Comparison of ENCODE assay signal across 8 cellular contexts in the genomic region with DNA sequence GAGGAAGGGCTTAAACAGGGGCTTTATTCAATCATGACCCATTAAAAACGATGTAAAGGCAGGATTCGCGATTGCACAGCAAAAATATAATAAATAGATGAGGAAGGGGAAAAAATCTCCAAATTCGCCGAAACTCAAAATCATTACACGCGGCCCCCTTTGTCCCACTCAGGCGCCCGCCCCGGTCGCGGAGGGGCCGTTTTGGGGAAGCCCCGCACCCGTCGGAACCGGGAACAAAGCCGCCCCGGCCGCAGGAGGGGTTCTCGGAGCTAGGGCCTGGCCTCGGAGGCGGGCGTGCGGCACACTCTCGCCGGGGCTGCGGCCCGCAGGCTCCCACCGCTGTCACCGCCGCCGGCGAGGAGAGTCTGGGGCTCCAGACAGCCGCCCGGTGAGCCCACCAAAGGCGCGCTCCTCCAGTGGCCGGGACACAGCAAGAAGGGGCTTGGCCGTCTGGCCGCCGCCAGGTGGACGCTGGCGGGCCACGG. TPM values are rescaled to one million over a fixed set of nuclear protein-coding genes. Genes with fewer than 3 reads are reported as not detected.
DNase-seq lines count a peak whose midpoint lies in the region; ATAC-seq and TF ChIP-seq lines count a peak whose summit lies in the region.

No MANE protein-coding gene starts in this region.

- H3K9me3 Mint-ChIP-seq in activated T-helper 2 cell treated with anti-CD3 and anti-CD28 coated beads, Interferon-gamma antibody, Interleukin-2, Interleukin-4, amounts not matched to agents 10 μg/mL and 5 μg/mL and 100 μg/mL, durations not matched to agents 14 hours and 24 hours and 36 hours: no peaks in the 10 kb centered on the region

- no peak for TF ChIP-seq CTCF in DND-41 (IDR thresholded peaks at IDR 0.05; ENCODE audit: borderline replicate concordance, extremely low read depth, low read length, poor library complexity, severe bottlenecking)
- TF ChIP-seq CTCF in MM.1S (IDR thresholded peaks at IDR 0.05; ENCODE audit: low read length): no peak
- peak in 1 of 4 experiments; percentile 17 for TF ChIP-seq CTCF in gastroesophageal sphincter (IDR thresholded peaks at IDR 0.05)

- H4K20me1 ChIP-seq in DND-41 (ENCODE audit: insufficient read depth, low read length) (peaks cover 13% of the 10 kb centered on the region; the same call in 1 of the 2 replicates), MM.1S (ENCODE audit: insufficient read depth, low read length) (no peaks in the 10 kb centered on the region)

- no peak for TF ChIP-seq EP300 in gastroesophageal sphincter (IDR thresholded peaks at IDR 0.05)

- H3K36me3 Mint-ChIP-seq in activated T-helper 2 cell treated with anti-CD3 and anti-CD28 coated beads, Interferon-gamma antibody, Interleukin-2, Interleukin-4, amounts not matched to agents 10 μg/mL and 5 μg/mL and 100 μg/mL, durations not matched to agents 14 hours and 24 hours and 36 hours (ENCODE audit: low read depth): peaks cover 14% of the 10 kb centered on the region

- peaks cover 33% of the 10 kb centered on the region for H3K4me1 Mint-ChIP-seq in activated T-helper 2 cell treated with anti-CD3 and anti-CD28 coated beads, Interferon-gamma antibody, Interleukin-2, Interleukin-4, amounts not matched to agents 10 μg/mL and 5 μg/mL and 100 μg/mL, durations not matched to agents 14 hours and 24 hours and 36 hours (ENCODE audit: low read depth)

- H3K4me3 ChIP-seq in DND-41 (ENCODE audit: low read depth in 1 of 2, low read length in 2 of 2) (peak overlapping the region; percentile 83 to 92), MM.1S (ENCODE audit: low read length) (peak overlapping the region; percentile 89), gastroesophageal sphincter (peak overlapping the region; percentile 51 to 95)

- no peak for TF ChIP-seq POLR2A in gastroesophageal sphincter (IDR thresholded peaks at IDR 0.05)

- H3K79me2 ChIP-seq in DND-41 (ENCODE audit: insufficient read depth, low read length) (peaks cover 53% of the 10 kb centered on the region), MM.1S (ENCODE audit: low read length) (peaks cover 51% of the 10 kb centered on the region)

- peak overlapping the region; percentile 98 for H3K4me3 Mint-ChIP-seq in activated T-helper 2 cell treated with anti-CD3 and anti-CD28 coated beads, Interferon-gamma antibody, Interleukin-2, Interleukin-4, amounts not matched to agents 10 μg/mL and 5 μg/mL and 100 μg/mL, durations not matched to agents 14 hours and 24 hours and 36 hours (ENCODE audit: low read depth)

- no peaks in the 10 kb centered on the region for H3K9me2 ChIP-seq in MM.1S (replicated peaks; ENCODE audit: insufficient read depth, low read length)

- peak overlapping the region; percentile 99 for H3K27ac Mint-ChIP-seq in activated T-helper 2 cell treated with anti-CD3 and anti-CD28 coated beads, Interferon-gamma antibody, Interleukin-2, Interleukin-4, amounts not matched to agents 10 μg/mL and 5 μg/mL and 100 μg/mL, durations not matched to agents 14 hours and 24 hours and 36 hours

- H3K27me3 Mint-ChIP-seq in activated T-helper 2 cell treated with anti-CD3 and anti-CD28 coated beads, Interferon-gamma antibody, Interleukin-2, Interleukin-4, amounts not matched to agents 10 μg/mL and 5 μg/mL and 100 μg/mL, durations not matched to agents 14 hours and 24 hours and 36 hours (ENCODE audit: low read depth): peaks cover 11% of the 10 kb centered on the region

- 0% methylated on average over 5 to 18 of the region's 45 CpGs for WGBS in gastroesophageal sphincter (ENCODE audit: low coverage in 1 of 2), 2 donors

- peak overlapping the region; percentile 77 for H3K27ac ChIP-seq in DND-41 (ENCODE audit: low read length)
- H3K27ac ChIP-seq in MM.1S (ENCODE audit: low read length): peak overlapping the region; percentile 56; the same call in 1 of the 2 replicates
- H3K27ac ChIP-seq in gastroesophageal sphincter: peak overlapping the region; percentile 61 to 95 (median 93)

- peaks cover 32% of the 10 kb centered on the region for H3K4me1 ChIP-seq in DND-41 (ENCODE audit: insufficient read depth, low read length)
- H3K4me1 ChIP-seq in MM.1S (ENCODE audit: low read length): peaks cover 18% of the 10 kb centered on the region; the same call in 1 of the 2 replicates
- H3K4me1 ChIP-seq in gastroesophageal sphincter: peaks cover 0 to 18% (median 3%) of the 10 kb centered on the region in 3 donors

- H2AFZ ChIP-seq in DND-41 (ENCODE audit: low read depth, low read length): peak overlapping the region; percentile 81
- peak overlapping the region; percentile 82 for H2AFZ ChIP-seq in MM.1S (ENCODE audit: low read length)

- H3K4me2 ChIP-seq in DND-41 (ENCODE audit: insufficient read depth, low read length) (peak overlapping the region; percentile 77), MM.1S (ENCODE audit: low read depth, low read length) (peak overlapping the region; percentile 74)

- intact Hi-C loops in activated T-helper 2 cell treated with anti-CD3 and anti-CD28 coated beads, Interferon-gamma antibody, Interleukin-2, Interleukin-4, amounts not matched to agents 10 μg/mL and 5 μg/mL and 100 μg/mL, durations not matched to agents 14 hours and 24 hours and 36 hours (cut with micrococcal nuclease): loop anchor here (1.0 to 5.0 kb wide), 2 partner anchors 8 to 1782 kb away; partner anchors contain the start of gene N4BP1

- H3K36me3 ChIP-seq in DND-41 (ENCODE audit: insufficient read depth, low read length) (no peaks in the 10 kb centered on the region; the same call in 1 of the 2 replicates), MM.1S (replicated peaks; ENCODE audit: insufficient read depth, low read length) (no peaks in the 10 kb centered on the region), gastroesophageal sphincter (no peaks in the 10 kb centered on the region)

- peaks cover 7% of the 10 kb centered on the region for H3K27me3 ChIP-seq in DND-41 (ENCODE audit: insufficient read depth, low read length, poor library complexity)
- no peaks in the 10 kb centered on the region for H3K27me3 ChIP-seq in MM.1S (replicated peaks; ENCODE audit: insufficient read depth, low read length)
- no peaks in the 10 kb centered on the region for H3K27me3 ChIP-seq in gastroesophageal sphincter

- ATAC-seq in DND-41 (ENCODE audit: insufficient read depth, low read depth) (peak; percentile 50), GM21737 (IDR thresholded peaks at IDR 0.05; ENCODE audit: unreplicated experiment) (peak; percentile 8), gastroesophageal sphincter (peak; percentile 44)

- H3K9me3 ChIP-seq in DND-41 (ENCODE audit: insufficient read depth, low read length, severe bottlenecking) (no peaks in the 10 kb centered on the region), MM.1S (replicated peaks; ENCODE audit: insufficient read depth, low read length) (no peaks in the 10 kb centered on the region), gastroesophageal sphincter (no peaks in the 10 kb centered on the region)

- DNase-seq in DND-41 (peak; percentile 45), MM.1S (peak; percentile 52), pons (ENCODE audit: low spot score) (peak; percentile 12), MV-4-11 (lab: John Stamatoyannopoulos, UW) (no peak), NCI-H1436 treated with DMSO at 0.1 percent for 48 hours (lab: John Stamatoyannopoulos, UW) (no peak)
- DNase-seq in activated T-helper 2 cell treated with anti-CD3 and anti-CD28 coated beads, Interferon-gamma antibody, Interleukin-2, Interleukin-4, amounts not matched to agents 10 μg/mL and 5 μg/mL and 100 μg/mL, durations not matched to agents 14 hours and 24 hours and 36 hours (ENCODE audit: low spot score): peak; percentile 25

- peaks cover 19% of the 10 kb centered on the region; the same call in 1 of the 2 replicates for H3F3A ChIP-seq in MM.1S (ENCODE audit: insufficient read depth, low read length)

- peak overlapping the region; percentile 96 for H3K9ac ChIP-seq in DND-41 (ENCODE audit: low read depth, low read length)
- peak overlapping the region; percentile 80 for H3K9ac ChIP-seq in MM.1S (ENCODE audit: low read length)

RNA-seq across cellular contexts. Expression of gene C16orf87, which starts 0.5 kb away (rescaled TPM):
- total RNA-seq in activated T-helper 2 cell treated with anti-CD3 and anti-CD28 coated beads, Interferon-gamma antibody, Interleukin-2, Interleukin-4, amounts not matched to agents 10 μg/mL and 5 μg/mL and 100 μg/mL, durations not matched to agents 14 hours and 24 hours and 36 hours: 20.1 and 24.0 TPM in 2 replicates
- 10 to 100 TPM in 2 of 4 donors, 1 to 10 TPM in 2; 5.8 to 13.7 (median 9.4) TPM for total RNA-seq in gastroesophageal sphincter

RNA-seq across cellular contexts. Expression of gene GPT2, which starts 53.7 kb away (rescaled TPM):
- total RNA-seq in activated T-helper 2 cell treated with anti-CD3 and anti-CD28 coated beads, Interferon-gamma antibody, Interleukin-2, Interleukin-4, amounts not matched to agents 10 μg/mL and 5 μg/mL and 100 μg/mL, durations not matched to agents 14 hours and 24 hours and 36 hours: 12.9 and 13.5 TPM in 2 replicates
- total RNA-seq in gastroesophageal sphincter: 1 to 10 TPM; 3.8 to 8.6 (median 5.4) TPM

Comparison
In these comparisons a context has a peak if more than half of its experiments do, and no peak if none do; other contexts are left out.
1. DNase-seq: peak in DND-41 (single experiment), MM.1S (single experiment), activated T-helper 2 cell treated with anti-CD3 and anti-CD28 coated beads, Interferon-gamma antibody, Interleukin-2, Interleukin-4, amounts not matched to agents 10 μg/mL and 5 μg/mL and 100 μg/mL, durations not matched to agents 14 hours and 24 hours and 36 hours (single experiment) and pons (single experiment); none in MV-4-11 (single experiment) and NCI-H1436 treated with DMSO at 0.1 percent for 48 hours (single experiment).
2. Peak in every context shown above with its lines, with median percentiles within 50 percentile points of each other: ATAC-seq, H3K27ac ChIP-seq and H3K4me3 ChIP-seq.